10 cellular contexts compared by ENCODE assay signal in genomic region chr20:62339647-62340062, GRCh38. TPM values are rescaled to one million over a fixed set of nuclear protein-coding genes. Genes with fewer than 3 reads are reported as not detected.
DNase-seq lines count a peak whose midpoint lies in the region; ATAC-seq and TF ChIP-seq lines count a peak whose summit lies in the region.
"Had no signal": no experiment of that assay in that cellular context is flagged by ENCODE, and none has a peak within 500 bp of the region (broad histone marks: within the 10 kb centered on the region; RNA-seq: fewer than 3 reads in every experiment).

No MANE protein-coding gene starts in this region.

- no peaks in the 10 kb centered on the region for H3K9me3 Mint-ChIP-seq in activated naive CD4-positive, alpha-beta T cell treated with anti-CD3 and anti-CD28 coated beads, Interleukin-2, amount 50 U/mL, for 72 hours
- H3K9me3 Mint-ChIP-seq: type B pancreatic cell had no signal

- H3K27me3 ChIP-seq in left ventricle myocardium inferior (ENCODE audit: low read depth) (no peaks in the 10 kb centered on the region), esophagus muscularis mucosa (no peaks in the 10 kb centered on the region)

- no peak for TF ChIP-seq EP300 in esophagus muscularis mucosa (IDR thresholded peaks at IDR 0.05)

- no peaks in the 10 kb centered on the region for H3K4me1 ChIP-seq in left ventricle myocardium inferior
- H3K4me1 ChIP-seq in esophagus muscularis mucosa: no peaks in the 10 kb centered on the region

- H3K4me3 ChIP-seq in left ventricle myocardium inferior: no peak overlapping the region
- H3K4me3 ChIP-seq in NB4 (ENCODE audit: low read depth, low read length): no peak overlapping the region
- H3K4me3 ChIP-seq in esophagus muscularis mucosa: no peak overlapping the region

- intact Hi-C loops in left ventricle myocardium superior (cut with micrococcal nuclease) (no loop called here), left ventricle myocardium inferior (cut with micrococcal nuclease) (no loop called here), esophagus muscularis mucosa (cut with DNase I) (loop anchor here (5.0 kb wide), 1 partner anchor 38 kb away; no protein-coding TSS in a partner anchor)

- no peak for TF ChIP-seq CTCF in left ventricle myocardium inferior (IDR thresholded peaks at IDR 0.05; ENCODE audit: borderline replicate concordance)
- no peak for TF ChIP-seq CTCF in NB4 (IDR thresholded peaks at IDR 0.05; ENCODE audit: low read depth, low read length)
- no peak for TF ChIP-seq CTCF in esophagus muscularis mucosa (IDR thresholded peaks at IDR 0.05)

- H3K27ac Mint-ChIP-seq in activated naive CD4-positive, alpha-beta T cell treated with anti-CD3 and anti-CD28 coated beads, Interleukin-2, amount 50 U/mL, for 72 hours: no peak overlapping the region
- H3K27ac Mint-ChIP-seq: type B pancreatic cell had no signal

- TF ChIP-seq POLR2A in NB4 (IDR thresholded peaks at IDR 0.05; ENCODE audit: extremely low read depth, insufficient read length): no peak
- TF ChIP-seq POLR2A in esophagus muscularis mucosa (IDR thresholded peaks at IDR 0.05; ENCODE audit: low read depth): no peak

- DNase-seq in left ventricle myocardium superior: peak; percentile 3
- DNase-seq in left ventricle myocardium inferior: no peak
- peak; percentile 36 for DNase-seq in NB4 (ENCODE audit: low read depth)
- DNase-seq in iPS-NIHi7 (ENCODE audit: extremely low spot score): no peak
- no peak for DNase-seq in HPDE6-E6E7 (ENCODE audit: extremely low spot score)
- no peak for DNase-seq in esophagus muscularis mucosa (ENCODE audit: extremely low spot score)
- DNase-seq in activated naive CD4-positive, alpha-beta T cell treated with anti-CD3 and anti-CD28 coated beads, Interleukin-2, amount 50 U/mL, for 72 hours (ENCODE audit: low spot score in 2 of 2): no peak
- DNase-seq: H7 had no signal

- ATAC-seq in left ventricle myocardium superior: no peak
- peak; percentile 66 for ATAC-seq in HG02852 (IDR thresholded peaks at IDR 0.05; ENCODE audit: unreplicated experiment)
- no peak for ATAC-seq in activated naive CD4-positive, alpha-beta T cell treated with anti-CD3 and anti-CD28 coated beads, Interleukin-2, amount 50 U/mL, for 72 hours

- WGBS in esophagus muscularis mucosa: 82% methylated on average over 13 of the region's 14 CpGs

- H3K36me3 ChIP-seq in left ventricle myocardium inferior: peaks cover 86% of the 10 kb centered on the region
- H3K36me3 ChIP-seq in esophagus muscularis mucosa: peaks cover 41 to 94% (median 80%) of the 10 kb centered on the region in 4 donors

- no peaks in the 10 kb centered on the region for H3K36me3 Mint-ChIP-seq in activated naive CD4-positive, alpha-beta T cell treated with anti-CD3 and anti-CD28 coated beads, Interleukin-2, amount 50 U/mL, for 72 hours

- no peak overlapping the region for H3K27ac ChIP-seq in left ventricle myocardium inferior (replicated peaks)
- no peak overlapping the region for H3K27ac ChIP-seq in esophagus muscularis mucosa (replicated peaks in 1 of 4)

- H3K9me3 ChIP-seq in left ventricle myocardium inferior (replicated peaks) (no peaks in the 10 kb centered on the region), esophagus muscularis mucosa (no peaks in the 10 kb centered on the region)

RNA-seq across cellular contexts. Expression of gene LAMA5, which starts 27.5 kb away (rescaled TPM):
- total RNA-seq in left ventricle myocardium superior: 110 TPM
- total RNA-seq in left ventricle myocardium inferior: 70.9 TPM
- 100 to 1,000 TPM in 3 of 4 donors, 10 to 100 TPM in 1; 70.1 to 257 (median 150) TPM for total RNA-seq in esophagus muscularis mucosa
- under 1 TPM; 0.36 to 0.95 TPM for total RNA-seq in activated naive CD4-positive, alpha-beta T cell treated with anti-CD3 and anti-CD28 coated beads, Interleukin-2, amount 50 U/mL, for 72 hours

RNA-seq across cellular contexts. Expression of gene ADRM1, which starts 36.9 kb away (rescaled TPM):
- total RNA-seq in left ventricle myocardium superior (75.5 TPM), left ventricle myocardium inferior (70.5 TPM), esophagus muscularis mucosa (100 to 1,000 TPM; 127 to 184 (median 173) TPM)
- 10 to 100 TPM; 92.6 to 93.6 TPM for total RNA-seq in activated naive CD4-positive, alpha-beta T cell treated with anti-CD3 and anti-CD28 coated beads, Interleukin-2, amount 50 U/mL, for 72 hours

RNA-seq across cellular contexts. Expression of gene RPS21, which starts 47.2 kb away (rescaled TPM):
- total RNA-seq in left ventricle myocardium superior (693 TPM), left ventricle myocardium inferior (661 TPM), esophagus muscularis mucosa (1,000 to 10,000 TPM in 2 of 4 donors, 100 to 1,000 TPM in 2; 581 to 2,787 (median 1,391) TPM)
- total RNA-seq in activated naive CD4-positive, alpha-beta T cell treated with anti-CD3 and anti-CD28 coated beads, Interleukin-2, amount 50 U/mL, for 72 hours: 1,000 to 10,000 TPM; 2,243 to 2,653 TPM

Comparison
In these comparisons a context has a peak if more than half of its experiments do, and no peak if none do; other contexts are left out.
1. DNase-seq: peak in left ventricle myocardium superior (single experiment) and NB4 (single experiment); none in left ventricle myocardium inferior (single experiment), iPS-NIHi7 (single experiment), HPDE6-E6E7 (single experiment), esophagus muscularis mucosa (single experiment) and activated naive CD4-positive, alpha-beta T cell treated with anti-CD3 and anti-CD28 coated beads, Interleukin-2, amount 50 U/mL, for 72 hours (0 of 2).
2. RNA of gene LAMA5, which starts 27.5 kb away (total RNA-seq): 70.1 to 257 TPM in esophagus muscularis mucosa, 110 TPM in left ventricle myocardium superior (single experiment) and 70.9 TPM in left ventricle myocardium inferior (single experiment); 0.36 to 0.95 TPM in activated naive CD4-positive, alpha-beta T cell treated with anti-CD3 and anti-CD28 coated beads, Interleukin-2, amount 50 U/mL, for 72 hours; every median in the first group is over 10 times any median in the second.